Comparison of ENCODE assay signal across 23 cellular contexts in the genomic region with DNA sequence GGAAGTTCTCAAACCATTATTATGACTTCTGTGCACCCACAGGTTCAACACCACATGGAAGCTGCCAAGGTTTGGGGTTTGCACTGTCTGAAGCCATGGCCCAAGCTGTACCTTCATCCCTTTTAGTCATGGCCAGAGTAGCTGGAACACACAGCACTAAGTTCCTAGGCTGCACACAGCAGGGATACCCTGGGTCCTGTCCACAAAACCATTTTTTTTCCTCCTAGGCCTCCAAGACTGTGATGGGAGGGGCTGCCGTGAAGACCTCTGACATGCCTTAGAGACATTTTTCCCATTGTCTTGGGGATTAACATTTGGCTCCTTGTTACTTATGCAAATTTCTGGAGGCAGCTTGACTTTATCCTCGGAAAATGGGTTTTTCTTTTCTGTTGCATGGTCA.
"Had no signal": no experiment of that assay in that cellular context is flagged by ENCODE, and none has a peak within 500 bp of the region (broad histone marks: within the 10 kb centered on the region; RNA-seq: fewer than 3 reads in every experiment).

No MANE protein-coding gene starts in this region.

- FAIRE-seq: HepG2 had no signal

- H3K27me3 ChIP-seq: Peyer's patch, SJCRH30 had no signal

- H3K4me1 ChIP-seq: Peyer's patch, SJCRH30 had no signal

- H3K36me3 ChIP-seq: Peyer's patch, SJCRH30 had no signal

- H3K4me3 ChIP-seq: Peyer's patch, SJCRH30 had no signal

- DNase-seq: IMR-90, Kasumi-1, MM.1S, NCI-H1092 treated with DMSO at 0.1 percent for 48 hours, NCI-H1436, NCI-H187, NCI-H2029, NCI-H2081 treated with DMSO at 0.1 percent for 48 hours, NCI-H2171, NCI-H226, NCI-H446, NCI-H510A, NCI-H524 treated with DMSO at 0.1 percent for 48 hours, NCI-H69, NCI-H774, PC-3, Peyer's patch, SHP77 treated with DMSO at 0.1 percent for 48 hours, SJCRH30 had no signal

- ATAC-seq: PC-3, Right ventricle myocardium inferior, SK-N-SH treated with all-trans-retinoic acid at 6 μM for 48 hours had no signal

- H3K4me2 ChIP-seq: KMS-11 had no signal

- H3K9me3 ChIP-seq: SJCRH30 had no signal

- H3K27ac ChIP-seq: KMS-11, Peyer's patch, SJCRH30 had no signal

- H3K9ac ChIP-seq: KMS-11 had no signal
